In genomic region chr4:44150091-44150576, GRCh38 we compare ENCODE assay signal across 21 cellular contexts.
DNase-seq lines count a peak whose midpoint lies in the region; ATAC-seq and TF ChIP-seq lines count a peak whose summit lies in the region.
"Had no signal": no experiment of that assay in that cellular context is flagged by ENCODE, and none has a peak within 500 bp of the region (broad histone marks: within the 10 kb centered on the region; RNA-seq: fewer than 3 reads in every experiment).

No MANE protein-coding gene starts in this region.

- no peak overlapping the region for H3K4me3 ChIP-seq in adipocyte (ENCODE audit: low read length)
- no peak overlapping the region for H3K4me3 ChIP-seq in fibroblast of lung (replicated peaks in 1 of 4; ENCODE audit: control extremely low read depth in 1 of 4, insufficient read depth in 1 of 4, low read depth in 3 of 4, low read length in 4 of 4)
- H3K4me3 ChIP-seq in right cardiac atrium (ENCODE audit: low read length), result no peak overlapping the region
- H3K4me3 ChIP-seq: dorsolateral prefrontal cortex, esophagus squamous epithelium, GM23338 had no signal

- H3K9me3 Mint-ChIP-seq in mesothelial cell of epicardium (peaks cover 13% of the 10 kb centered on the region), glutamatergic neuron (ENCODE audit: unreplicated experiment) (peaks cover 2% of the 10 kb centered on the region)

- peak overlapping the region; percentile 79 for H3K27ac Mint-ChIP-seq in mesothelial cell of epicardium
- no peak overlapping the region for H3K27ac Mint-ChIP-seq in glutamatergic neuron (ENCODE audit: unreplicated experiment)
- H3K27ac Mint-ChIP-seq: activated naive CD4-positive, alpha-beta T cell treated with anti-CD3 and anti-CD28 coated beads for 36 hours; CD14-positive monocyte; GM23338; type B pancreatic cell had no signal

- H3K27ac ChIP-seq in fibroblast of lung (ENCODE audit: insufficient read depth, low read length) (no peak overlapping the region), right cardiac atrium (ENCODE audit: low read length) (no peak overlapping the region)
- H3K27ac ChIP-seq: dorsolateral prefrontal cortex, esophagus squamous epithelium had no signal

- no peaks in the 10 kb centered on the region for H3K79me2 ChIP-seq in fibroblast of lung (ENCODE audit: control insufficient read depth, insufficient read depth, low read length)

- no peak overlapping the region for H2AFZ ChIP-seq in fibroblast of lung (ENCODE audit: low read length)
- H2AFZ ChIP-seq: GM23338 had no signal

- H3K9me3 ChIP-seq in adipocyte (ENCODE audit: control insufficient read depth, low read length) (peaks cover 8% of the 10 kb centered on the region), fibroblast of lung (ENCODE audit: control insufficient read depth, insufficient read depth, low read depth, low read length) (no peaks in the 10 kb centered on the region), right cardiac atrium (ENCODE audit: control insufficient read depth, low read length) (no peaks in the 10 kb centered on the region)

- H3K36me3 ChIP-seq in adipocyte (ENCODE audit: control insufficient read depth, insufficient read depth, low read length, severe bottlenecking) (no peaks in the 10 kb centered on the region), fibroblast of lung (ENCODE audit: control insufficient read depth, insufficient read depth, low read length) (no peaks in the 10 kb centered on the region)
- H3K36me3 ChIP-seq: esophagus squamous epithelium had no signal

- peaks cover 7% of the 10 kb centered on the region for H3K4me1 ChIP-seq in adipocyte (ENCODE audit: control insufficient read depth, insufficient read depth, low read length)
- no peaks in the 10 kb centered on the region for H3K4me1 ChIP-seq in fibroblast of lung (ENCODE audit: control insufficient read depth, extremely low read depth, insufficient read depth, low read length)
- no peaks in the 10 kb centered on the region for H3K4me1 ChIP-seq in right cardiac atrium (ENCODE audit: control insufficient read depth, insufficient read depth, low read length)

- no peaks in the 10 kb centered on the region for H3K27me3 ChIP-seq in adipocyte (replicated peaks; ENCODE audit: control insufficient read depth, insufficient read depth, low read length)
- no peaks in the 10 kb centered on the region for H3K27me3 ChIP-seq in fibroblast of lung (ENCODE audit: control insufficient read depth, insufficient read depth, low read length)
- no peaks in the 10 kb centered on the region for H3K27me3 ChIP-seq in right cardiac atrium (ENCODE audit: control insufficient read depth, insufficient read depth)
- H3K27me3 ChIP-seq: dorsolateral prefrontal cortex, esophagus squamous epithelium had no signal

- intact Hi-C loops in right cardiac atrium (cut with DNase I), result no loop called here

- TF ChIP-seq CTCF in fibroblast of lung (conservative IDR thresholded peaks at IDR 0.05 in 1 of 2, IDR thresholded peaks at IDR 0.05 in 1 of 2; ENCODE audit: low read depth in 1 of 2, low read length in 2 of 2) (no peak), mesothelial cell of epicardium (IDR thresholded peaks at IDR 0.05; ENCODE audit: unreplicated experiment) (no peak), glutamatergic neuron (IDR thresholded peaks at IDR 0.05; ENCODE audit: partially characterized antibody, unreplicated experiment) (no peak)

- H3K27me3 Mint-ChIP-seq in mesothelial cell of epicardium (ENCODE audit: low read depth) (no peaks in the 10 kb centered on the region), glutamatergic neuron (ENCODE audit: unreplicated experiment) (peaks cover 2% of the 10 kb centered on the region)
- H3K27me3 Mint-ChIP-seq: brain, type B pancreatic cell had no signal

- DNase-seq in H4 (ENCODE audit: low spot score) (peak; percentile 33), adipocyte (ENCODE audit: low read depth) (peak; percentile 7), fibroblast of lung (ENCODE audit: low read depth in 2 of 2) (peak; percentile 22 to 80), mesothelial cell of epicardium (ENCODE audit: low spot score in 2 of 2, unreplicated experiment in 2 of 2) (no peak), glutamatergic neuron (no peak), right cardiac atrium (no peak)
- no peak for DNase-seq in activated naive CD4-positive, alpha-beta T cell (lab: John Stamatoyannopoulos, UW)
- DNase-seq in stimulated activated CD4-positive, alpha-beta T cell treated with anti-CD3 and anti-CD28 coated beads, Interleukin-2, amount 100 ng/mL, for 48 hours, result no peak
- DNase-seq: ACHN; activated naive CD4-positive, alpha-beta T cell treated with anti-CD3 and anti-CD28 coated beads for 36 hours; activated T-cell treated with anti-CD3 and anti-CD28 coated beads for 4 hours; DMS79; dorsolateral prefrontal cortex; esophagus squamous epithelium; hippocampal formation; retina; stimulated activated naive CD4-positive, alpha-beta T cell had no signal

- H3K36me3 Mint-ChIP-seq in mesothelial cell of epicardium (peaks cover 3% of the 10 kb centered on the region), glutamatergic neuron (ENCODE audit: unreplicated experiment) (peaks cover 9% of the 10 kb centered on the region)
- H3K36me3 Mint-ChIP-seq: brain, CD14-positive monocyte, type B pancreatic cell had no signal

- H4K20me1 ChIP-seq in fibroblast of lung (ENCODE audit: control insufficient read depth, extremely low read depth, insufficient read depth, low read length), result no peaks in the 10 kb centered on the region

- no peak overlapping the region for H3K4me2 ChIP-seq in fibroblast of lung (ENCODE audit: extremely low read depth, insufficient read depth, low read length)
- H3K4me2 ChIP-seq: GM23338 had no signal

- peaks cover 26% of the 10 kb centered on the region for H3K4me1 Mint-ChIP-seq in mesothelial cell of epicardium
- peaks cover 2% of the 10 kb centered on the region for H3K4me1 Mint-ChIP-seq in glutamatergic neuron (ENCODE audit: low read depth, unreplicated experiment)
- H3K4me1 Mint-ChIP-seq: CD14-positive monocyte had no signal

- no peak for ATAC-seq in right cardiac atrium
- ATAC-seq: GM23338 had no signal

- H3K4me3 Mint-ChIP-seq in mesothelial cell of epicardium, result no peak overlapping the region
- no peak overlapping the region for H3K4me3 Mint-ChIP-seq in glutamatergic neuron (ENCODE audit: unreplicated experiment)
- H3K4me3 Mint-ChIP-seq: activated naive CD4-positive, alpha-beta T cell treated with anti-CD3 and anti-CD28 coated beads for 36 hours; brain; CD14-positive monocyte; GM23338; type B pancreatic cell had no signal

- H3K9ac ChIP-seq in adipocyte (ENCODE audit: low read length) (no peak overlapping the region), fibroblast of lung (ENCODE audit: insufficient read depth, low read length) (no peak overlapping the region)

- WGBS in right cardiac atrium, result 41% methylated on average over 3 of the region's 3 CpGs

Comparison
In these comparisons a context has a peak if more than half of its experiments do, and no peak if none do; other contexts are left out.
1. DNase-seq: peak in H4 (single experiment), adipocyte (single experiment) and fibroblast of lung (2 of 2); none in mesothelial cell of epicardium (0 of 2), activated naive CD4-positive, alpha-beta T cell (0 of 4), glutamatergic neuron (single experiment), stimulated activated CD4-positive, alpha-beta T cell treated with anti-CD3 and anti-CD28 coated beads, Interleukin-2, amount 100 ng/mL, for 48 hours (0 of 2) and right cardiac atrium (0 of 3).